In genomic region chr6:31538805-31539400, GRCh38 we compare ENCODE assay signal across 9 cellular contexts. TPM values are rescaled to one million over a fixed set of nuclear protein-coding genes. Genes with fewer than 3 reads are reported as not detected.
DNase-seq lines count a peak whose midpoint lies in the region; ATAC-seq and TF ChIP-seq lines count a peak whose summit lies in the region.
"Had no signal": no experiment of that assay in that cellular context is flagged by ENCODE, and none has a peak within 500 bp of the region (broad histone marks: within the 10 kb centered on the region; RNA-seq: fewer than 3 reads in every experiment).

No MANE protein-coding gene starts in this region.

- WGBS in IMR-90 (ENCODE audit: extremely low coverage in 2 of 2, insufficient read length in 1 of 2), 2 experiments: 94% methylated on average over 3 of the region's 6 CpGs; no CpG with 5 or more reads in 1 of the 2 experiments
- WGBS in mesodermal cell (ENCODE audit: insufficient coverage in 2 of 2), 2 experiments: 94 to 100% methylated on average over 3 of the region's 6 CpGs

- no peak overlapping the region for H2BK120ac ChIP-seq in IMR-90 (ENCODE audit: low read depth, low read length)

- no peak overlapping the region for H2AK9ac ChIP-seq in IMR-90 (replicated peaks; ENCODE audit: low read depth, low read length, poor library complexity)

- H3K4ac ChIP-seq in IMR-90 (ENCODE audit: low read depth, low read length): no peak overlapping the region

- H3K4me1 ChIP-seq in IMR-90 (ENCODE audit: control insufficient read depth, insufficient read depth, low read length) (peaks cover 10% of the 10 kb centered on the region), mesodermal cell (ENCODE audit: control insufficient read depth, insufficient read depth, low read length, poor library complexity, severe bottlenecking) (peaks cover 12% of the 10 kb centered on the region)

- CTCF ChIA-PET in AG04449 (lab: Yijun Ruan, JAX) (interaction anchor here (1.5 to 38.4 kb wide), 4 partner anchors 11 to 49 kb away, joined by 4 to 1569 read pairs (median 10); partner anchors contain the start of genes LST1, LTB, MCCD1 and NCR3), IMR-90 (lab: Yijun Ruan, JAX) (interaction anchor here (1.0 to 1.2 kb wide), 2 partner anchors 44 to 46 kb away, joined by 3 to 4 read pairs; no protein-coding TSS in a partner anchor)

- H3K36me3 ChIP-seq in IMR-90 (ENCODE audit: control insufficient read depth, insufficient read depth, low read length): peaks cover 52% of the 10 kb centered on the region
- H3K36me3 ChIP-seq in brain microvascular endothelial cell (replicated peaks): peaks cover 71% of the 10 kb centered on the region
- H3K36me3 ChIP-seq in mesodermal cell (ENCODE audit: control insufficient read depth, insufficient read depth, low read length): peaks cover 73% of the 10 kb centered on the region

- no peak overlapping the region for H2BK5ac ChIP-seq in IMR-90 (ENCODE audit: low read depth, low read length, poor library complexity, severe bottlenecking)

- BruUV-seq in IMR-90 (replicated peaks; lab: Mats Ljungman, UMichigan): no TSS peak

- DNase-seq in AG04449 (ENCODE audit: low read depth, low spot score): no peak
- no peak for DNase-seq in IMR-90
- no peak for DNase-seq in brain microvascular endothelial cell
- no peak for DNase-seq in HUDEP-2 (lab: John Stamatoyannopoulos, UW; ENCODE audit: unreplicated experiment in 76 of 76)
- no peak for DNase-seq in GM19238 (ENCODE audit: insufficient read length, low spot score)
- DNase-seq in GM20000 (ENCODE audit: low spot score): no peak
- DNase-seq: DMS153 had no signal

- peak overlapping the region; percentile 24 for H3K4me3 ChIP-seq in AG04449 (ENCODE audit: low read depth, low read length)
- no peak overlapping the region for H3K4me3 ChIP-seq in IMR-90 (ENCODE audit: insufficient read depth, low read depth, low read length)
- peak overlapping the region; percentile 97 for H3K4me3 ChIP-seq in brain microvascular endothelial cell (ENCODE audit: low read depth, low read length)
- peak overlapping the region; percentile 93 for H3K4me3 ChIP-seq in mesodermal cell (ENCODE audit: extremely low read depth, insufficient read depth, low read length, poor library complexity, severe bottlenecking)

- dilution Hi-C loops in IMR-90 (cut with HindIII; ENCODE audit: low sequenced_read_pairs, unreplicated experiment): no loop called here

- no peak overlapping the region for H4K91ac ChIP-seq in IMR-90 (ENCODE audit: insufficient read depth, low read depth, low read length)

- H4K8ac ChIP-seq in IMR-90 (ENCODE audit: low read depth in 2 of 2, low read length in 2 of 2): no peak overlapping the region

- peak overlapping the region; percentile 29; the same call in 1 of the 2 replicates for H3K4me2 ChIP-seq in IMR-90 (ENCODE audit: low read depth, low read length)

- H3K9me3 ChIP-seq in IMR-90 (ENCODE audit: control insufficient read depth, insufficient read depth, low read length) (no peaks in the 10 kb centered on the region), mesodermal cell (ENCODE audit: control insufficient read depth, low read length) (no peaks in the 10 kb centered on the region)

- no peak overlapping the region for H2AFZ ChIP-seq in IMR-90 (replicated peaks; ENCODE audit: low read length, poor library complexity)

- in situ Hi-C loops in IMR-90 (cut with MboI; ENCODE audit: low sequenced_read_pairs): no loop called here
- in situ Hi-C loops in brain microvascular endothelial cell (cut with HindIII; ENCODE audit: low pct_ligation_motif_present, low sequenced_read_pairs): no loop called here

- no peak overlapping the region for H3K14ac ChIP-seq in IMR-90 (replicated peaks; ENCODE audit: low read depth, low read length)

- no peak for TF ChIP-seq RAD21 in IMR-90 (IDR thresholded peaks at IDR 0.05; ENCODE audit: low read length)

- H3K9me1 ChIP-seq in IMR-90 (ENCODE audit: insufficient read depth, low read length): 0 out of 2 replicates have a peak, but pooled peaks cover 6% of the 10 kb centered on the region

- H3K23ac ChIP-seq in IMR-90 (ENCODE audit: low read depth, low read length): peak overlapping the region; percentile 50; the same call in 1 of the 2 replicates

- TF ChIP-seq POLR2A in IMR-90 (IDR thresholded peaks at IDR 0.05; ENCODE audit: low read depth, low read length): no peak

- H3K56ac ChIP-seq in IMR-90 (ENCODE audit: extremely low read depth, insufficient read depth, low read length): no peak overlapping the region

- ATAC-seq in IMR-90 (ENCODE audit: low read depth) (no peak), GM21367 (IDR thresholded peaks at IDR 0.05; ENCODE audit: unreplicated experiment) (no peak)

- intact Hi-C loops in IMR-90 (cut with micrococcal nuclease): no loop called here

- H3K79me1 ChIP-seq in IMR-90 (ENCODE audit: low read depth in 1 of 2, low read length in 2 of 2): peaks cover 28 to 73% of the 10 kb centered on the region in 2 experiments

- H3K9ac ChIP-seq in IMR-90 (ENCODE audit: low read depth, low read length): no peak overlapping the region

- no peak overlapping the region for H3K27ac ChIP-seq in IMR-90 (ENCODE audit: insufficient read depth, low read length)
- no peak overlapping the region for H3K27ac ChIP-seq in brain microvascular endothelial cell
- H3K27ac ChIP-seq in mesodermal cell (ENCODE audit: low read depth, low read length, severe bottlenecking): no peak overlapping the region

- H3K18ac ChIP-seq in IMR-90 (ENCODE audit: low read depth, low read length): no peak overlapping the region

- H2AK5ac ChIP-seq in IMR-90 (ENCODE audit: low read depth, low read length): no peak overlapping the region

- no peak overlapping the region for H4K5ac ChIP-seq in IMR-90 (ENCODE audit: low read depth, low read length)

- H2BK20ac ChIP-seq in IMR-90 (ENCODE audit: low read depth, low read length): no peak overlapping the region

- H3K27me3 ChIP-seq in IMR-90 (ENCODE audit: control insufficient read depth, insufficient read depth, low read length) (no peaks in the 10 kb centered on the region), brain microvascular endothelial cell (replicated peaks) (no peaks in the 10 kb centered on the region)

- H4K20me1 ChIP-seq in IMR-90 (ENCODE audit: insufficient read depth, low read length): peaks cover 78% of the 10 kb centered on the region

- H2BK15ac ChIP-seq in IMR-90 (ENCODE audit: low read depth, low read length): no peak overlapping the region

- POLR2A ChIA-PET in AG04449 (lab: Yijun Ruan, JAX): interaction anchor here (1.0 kb wide), 1 partner anchor 97 kb away, joined by 3 read pairs; no protein-coding TSS in a partner anchor
- POLR2A ChIA-PET in IMR-90 (lab: Charles Lee; ENCODE audit: unreplicated experiment): no interaction called here

- TF ChIP-seq CTCF in AG04449 (IDR thresholded peaks at IDR 0.05; ENCODE audit: insufficient read depth, low read length, missing control alignments): no peak
- no peak for TF ChIP-seq CTCF in IMR-90 (conservative IDR thresholded peaks at IDR 0.05; ENCODE audit: low read depth, low read length)
- TF ChIP-seq CTCF in brain microvascular endothelial cell (IDR thresholded peaks at IDR 0.05; ENCODE audit: low read depth, low read length, missing control alignments): no peak
- TF ChIP-seq CTCF in GM20000 (IDR thresholded peaks at IDR 0.05; ENCODE audit: extremely low read depth, missing control alignments): no peak

TF ChIP-seq in IMR-90, 13 proteins besides CTCF, POLR2A, EP300 and RAD21 (continues in another document):
- TF ChIP-seq RCOR1 (IDR thresholded peaks at IDR 0.05; ENCODE audit: insufficient replicate concordance, low read length): no peak
- no peak for TF ChIP-seq CHD1 (IDR thresholded peaks at IDR 0.05; ENCODE audit: low read depth, low read length)
- no peak for TF ChIP-seq RFX5 (IDR thresholded peaks at IDR 0.05; ENCODE audit: low read depth, low read length)
- TF ChIP-seq, protein P1, sequence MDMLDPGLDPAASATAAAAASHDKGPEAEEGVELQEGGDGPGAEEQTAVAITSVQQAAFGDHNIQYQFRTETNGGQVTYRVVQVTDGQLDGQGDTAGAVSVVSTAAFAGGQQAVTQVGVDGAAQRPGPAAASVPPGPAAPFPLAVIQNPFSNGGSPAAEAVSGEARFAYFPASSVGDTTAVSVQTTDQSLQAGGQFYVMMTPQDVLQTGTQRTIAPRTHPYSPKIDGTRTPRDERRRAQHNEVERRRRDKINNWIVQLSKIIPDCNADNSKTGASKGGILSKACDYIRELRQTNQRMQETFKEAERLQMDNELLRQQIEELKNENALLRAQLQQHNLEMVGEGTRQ (IDR thresholded peaks at IDR 0.05; ENCODE audit: low read depth, low read length): no peak
- no peak for TF ChIP-seq NFE2L2 (IDR thresholded peaks at IDR 0.05; ENCODE audit: low read depth, low read length)
- no peak for TF ChIP-seq BHLHE40 (IDR thresholded peaks at IDR 0.05; ENCODE audit: low read depth, low read length)

RNA-seq across cellular contexts. Expression of gene DDX39B, which starts 2.9 kb away (rescaled TPM):
- total RNA-seq in IMR-90 (2012; rRNA removed): 640 and 796 TPM in 2 replicates
- polyA plus RNA-seq in IMR-90 (2012; rRNA removed): 371 and 477 TPM in 2 replicates
- 398 and 588 TPM in 2 replicates for polyA plus RNA-seq in IMR-90 (2012; cell fraction: cytosol; rRNA removed)
- 1,377 and 2,192 TPM in 2 replicates for polyA plus RNA-seq in IMR-90 (2012; cell fraction: nucleus; rRNA removed; ENCODE audit: low replicate concordance)
- polyA plus RNA-seq in mesodermal cell (2013, experiment 1 of 2): 487 TPM
- 446 TPM for polyA plus RNA-seq in mesodermal cell (2013, experiment 2 of 2)

RNA-seq across cellular contexts. Expression of gene ATP6V1G2, which starts 7.5 kb away (rescaled TPM):
- 1.4 and 3.1 TPM in 2 replicates for total RNA-seq in IMR-90 (2012; rRNA removed)
- polyA plus RNA-seq in IMR-90 (2012; rRNA removed): 4.8 and 6.5 TPM in 2 replicates
- 3.7 and 3.8 TPM in 2 replicates for polyA plus RNA-seq in IMR-90 (2012; cell fraction: cytosol; rRNA removed)
- 1.9 and 8.7 TPM in 2 replicates for polyA plus RNA-seq in IMR-90 (2012; cell fraction: nucleus; rRNA removed; ENCODE audit: low replicate concordance)
- 5.5 TPM for polyA plus RNA-seq in mesodermal cell (2013, experiment 1 of 2)
- 5.0 TPM for polyA plus RNA-seq in mesodermal cell (2013, experiment 2 of 2)

RNA-seq across cellular contexts. Expression of gene NFKBIL1, which starts 8.5 kb away (rescaled TPM):
- 10.0 and 10.8 TPM in 2 replicates for total RNA-seq in IMR-90 (2012; rRNA removed)
- polyA plus RNA-seq in IMR-90 (2012; rRNA removed): 7.8 and 9.5 TPM in 2 replicates
- polyA plus RNA-seq in IMR-90 (2012; cell fraction: cytosol; rRNA removed): 7.6 and 11.7 TPM in 2 replicates
- 8.5 and 12.8 TPM in 2 replicates for polyA plus RNA-seq in IMR-90 (2012; cell fraction: nucleus; rRNA removed; ENCODE audit: low replicate concordance)
- polyA plus RNA-seq in mesodermal cell (2013, experiment 1 of 2): 23.5 TPM
- polyA plus RNA-seq in mesodermal cell (2013, experiment 2 of 2): 22.6 TPM

RNA-seq across cellular contexts. Expression of gene MCCD1, which starts 10.1 kb away (rescaled TPM):
- not detected in 2 replicates for total RNA-seq in IMR-90 (2012; rRNA removed)
- not detected in 2 replicates for polyA plus RNA-seq in IMR-90 (2012; rRNA removed)
- polyA plus RNA-seq in IMR-90 (2012; cell fraction: cytosol; rRNA removed): not detected in 2 replicates
- polyA plus RNA-seq in IMR-90 (2012; cell fraction: nucleus; rRNA removed; ENCODE audit: low replicate concordance): not detected in 2 replicates
- not detected for polyA plus RNA-seq in mesodermal cell (2013, experiment 1 of 2)
- polyA plus RNA-seq in mesodermal cell (2013, experiment 2 of 2): not detected

RNA-seq across cellular contexts. Expression of gene LTA, which starts 33.2 kb away (rescaled TPM):
- not detected in 2 replicates for total RNA-seq in IMR-90 (2012; rRNA removed)
- not detected in 2 replicates for polyA plus RNA-seq in IMR-90 (2012; rRNA removed)
- not detected in 2 replicates for polyA plus RNA-seq in IMR-90 (2012; cell fraction: cytosol; rRNA removed)
- polyA plus RNA-seq in IMR-90 (2012; cell fraction: nucleus; rRNA removed; ENCODE audit: low replicate concordance): 0.05 TPM in 1 of 2 replicates, not detected in the other
- 0.22 TPM for polyA plus RNA-seq in mesodermal cell (2013, experiment 1 of 2)
- polyA plus RNA-seq in mesodermal cell (2013, experiment 2 of 2): not detected
